34 cellular contexts compared by ENCODE assay signal in genomic region chr12:56792678-56793077, GRCh38.
"Had no signal": no experiment of that assay in that cellular context is flagged by ENCODE, and none has a peak within 500 bp of the region (broad histone marks: within the 10 kb centered on the region; RNA-seq: fewer than 3 reads in every experiment).

No MANE protein-coding gene starts in this region.

- H3K9me3 ChIP-seq: MG63 had no signal

- H3K36me3 ChIP-seq: MG63 had no signal

- DNase-seq: Karpas-422, Kasumi-1, MG63, MM.1S, MV-4-11, NCI-H1048, NCI-H1092, NCI-H1092 treated with DMSO at 0.1 percent for 48 hours, NCI-H1105, NCI-H1105 treated with DMSO at 0.1 percent for 48 hours, NCI-H1417, NCI-H1417 treated with DMSO at 0.1 percent for 48 hours, NCI-H1436, NCI-H1436 treated with DMSO at 0.1 percent for 48 hours, NCI-H146, NCI-H1694, NCI-H1694 treated with DMSO at 0.1 percent for 48 hours, NCI-H187, NCI-H187 treated with DMSO at 0.1 percent for 48 hours, NCI-H1930, NCI-H2029, NCI-H2029 treated with DMSO at 0.1 percent for 48 hours, NCI-H2081, NCI-H2081 treated with DMSO at 0.1 percent for 48 hours, NCI-H2107, NCI-H2171, NCI-H2171 treated with DMSO at 0.1 percent for 48 hours, NCI-H2227 treated with DMSO at 0.1 percent for 48 hours, NCI-H226, NCI-H345, NCI-H446, NCI-H446 treated with DMSO at 0.1 percent for 48 hours, NCI-H510A, NCI-H510A treated with DMSO at 0.1 percent for 48 hours had no signal

- H3K4me3 ChIP-seq: MG63 had no signal

- H3K27me3 ChIP-seq: MG63 had no signal
